Comparison of ENCODE assay signal across 12 cellular contexts in the genomic region with DNA sequence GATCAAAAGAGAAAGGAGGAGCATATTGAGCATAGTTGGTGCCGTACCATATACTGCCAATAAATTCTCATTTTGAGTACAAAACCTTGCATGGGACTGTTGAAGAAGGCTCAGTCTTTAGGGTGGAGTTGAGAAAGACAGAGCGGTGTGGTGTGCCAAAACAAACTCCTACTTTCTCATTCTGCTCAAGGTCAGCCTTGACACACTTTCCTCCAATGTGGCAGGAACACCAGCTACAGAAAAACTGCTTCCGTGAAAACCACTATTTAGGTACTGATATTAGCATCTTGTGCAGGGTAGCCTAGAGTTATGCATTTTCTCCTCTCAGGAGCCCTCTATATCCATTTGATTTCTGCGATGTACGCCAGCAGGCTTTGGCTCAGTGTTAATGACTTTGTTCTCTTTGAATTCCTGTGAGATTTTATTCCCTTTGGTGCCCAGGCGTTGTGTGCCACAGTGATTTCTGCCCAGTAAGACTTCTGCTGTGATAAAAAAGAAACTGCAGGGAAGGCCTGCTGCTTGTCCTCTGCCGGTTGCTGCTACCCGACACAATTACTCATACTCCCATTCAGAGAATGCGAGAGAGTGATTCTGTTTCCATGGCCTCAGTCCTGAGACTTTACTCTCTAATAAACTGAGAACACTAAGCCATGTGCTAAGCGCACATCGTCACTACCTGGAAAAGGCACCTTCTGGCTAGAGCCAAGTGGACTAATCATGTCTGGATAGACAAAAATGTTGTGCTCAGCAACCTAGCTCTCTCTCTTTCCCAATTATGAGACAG.
DNase-seq lines count a peak whose midpoint lies in the region; ATAC-seq and TF ChIP-seq lines count a peak whose summit lies in the region.
"Had no signal": no experiment of that assay in that cellular context is flagged by ENCODE, and none has a peak within 500 bp of the region (broad histone marks: within the 10 kb centered on the region; RNA-seq: fewer than 3 reads in every experiment).

No MANE protein-coding gene starts in this region.

- no peak for TF ChIP-seq POLR2A in thyroid gland (IDR thresholded peaks at IDR 0.05)

- WGBS in thyroid gland, 2 donors = 58 to 75% methylated on average over 11 of the region's 11 CpGs

- no peak for TF ChIP-seq CTCF in activated CD8-positive, alpha-beta T cell treated with anti-CD3 and anti-CD28 coated beads for 36 hours (IDR thresholded peaks at IDR 0.05)
- no peak for TF ChIP-seq CTCF in choroid plexus epithelial cell (conservative IDR thresholded peaks at IDR 0.05; ENCODE audit: low read depth, low read length)
- TF ChIP-seq CTCF in thyroid gland (IDR thresholded peaks at IDR 0.05) = no peak

- POLR2A ChIA-PET in activated CD8-positive, alpha-beta T cell treated with anti-CD3 and anti-CD28 coated beads for 36 hours (lab: Charles Lee) = interaction anchor here (1.2 kb wide), 1 partner anchor 192 kb away, joined by 3 read pairs; no protein-coding TSS in a partner anchor
- POLR2A ChIA-PET in activated CD8-positive, alpha-beta T cell treated with anti-CD3 and anti-CD28 coated beads, Interleukin-2, amount 10 ng/mL, durations not matched to agents 7 days and 5 days (lab: Charles Lee) = interaction anchor here (0.8 kb wide), 1 partner anchor 81 kb away, joined by 3 read pairs; no protein-coding TSS in a partner anchor

- CTCF ChIA-PET in activated CD8-positive, alpha-beta T cell treated with anti-CD3 and anti-CD28 coated beads for 36 hours (lab: Charles Lee) = no interaction called here
- CTCF ChIA-PET in activated CD8-positive, alpha-beta T cell treated with anti-CD3 and anti-CD28 coated beads, Interleukin-2, amount 10 ng/mL, durations not matched to agents 7 days and 5 days (lab: Charles Lee) = no interaction called here

- H3K9me3 ChIP-seq in muscle layer of colon (ENCODE audit: low read length) = no peaks in the 10 kb centered on the region
- H3K9me3 ChIP-seq in thyroid gland = no peaks in the 10 kb centered on the region

- H3K9ac ChIP-seq in muscle layer of colon (ENCODE audit: low read length) = no peak overlapping the region

- no peaks in the 10 kb centered on the region for H3K9me3 Mint-ChIP-seq in activated CD8-positive, alpha-beta T cell treated with anti-CD3 and anti-CD28 coated beads for 36 hours
- no peaks in the 10 kb centered on the region for H3K9me3 Mint-ChIP-seq in activated CD8-positive, alpha-beta T cell treated with anti-CD3 and anti-CD28 coated beads, Interleukin-2, amount 10 ng/mL, durations not matched to agents 7 days and 5 days (ENCODE audit: insufficient read depth)

- DNase-seq in activated CD8-positive, alpha-beta T cell treated with anti-CD3 and anti-CD28 coated beads for 36 hours = no peak
- DNase-seq in activated CD8-positive, alpha-beta T cell treated with anti-CD3 and anti-CD28 coated beads, Interleukin-2, amount 10 ng/mL, durations not matched to agents 7 days and 5 days = no peak
- DNase-seq in choroid plexus epithelial cell (ENCODE audit: low read depth) (peak; percentile 56), thyroid gland (no peak), SKM-1 treated with dmso at 0.1 percent for 144 hours (lab: John Stamatoyannopoulos, UW; ENCODE audit: unreplicated experiment) (no peak), A172 (ENCODE audit: low spot score) (no peak)
- DNase-seq: erythroblast, Karpas-422, T1000, trophoblast cell had no signal

- H3K27ac Mint-ChIP-seq in activated CD8-positive, alpha-beta T cell treated with anti-CD3 and anti-CD28 coated beads for 36 hours = peak overlapping the region; percentile 32
- no peak overlapping the region for H3K27ac Mint-ChIP-seq in activated CD8-positive, alpha-beta T cell treated with anti-CD3 and anti-CD28 coated beads, Interleukin-2, amount 10 ng/mL, durations not matched to agents 7 days and 5 days

- H3K4me1 ChIP-seq in muscle layer of colon (ENCODE audit: insufficient read depth, low read length) (peaks cover 16% of the 10 kb centered on the region), thyroid gland (peaks cover 0 to 11% of the 10 kb centered on the region in 2 donors)

- H3K4me3 Mint-ChIP-seq in activated CD8-positive, alpha-beta T cell treated with anti-CD3 and anti-CD28 coated beads for 36 hours = no peak overlapping the region
- H3K4me3 Mint-ChIP-seq in activated CD8-positive, alpha-beta T cell treated with anti-CD3 and anti-CD28 coated beads, Interleukin-2, amount 10 ng/mL, durations not matched to agents 7 days and 5 days = no peak overlapping the region

- no peaks in the 10 kb centered on the region for H3K36me3 Mint-ChIP-seq in activated CD8-positive, alpha-beta T cell treated with anti-CD3 and anti-CD28 coated beads for 36 hours (ENCODE audit: low read depth)
- no peaks in the 10 kb centered on the region for H3K36me3 Mint-ChIP-seq in activated CD8-positive, alpha-beta T cell treated with anti-CD3 and anti-CD28 coated beads, Interleukin-2, amount 10 ng/mL, durations not matched to agents 7 days and 5 days (ENCODE audit: low read depth)

- peak; percentile 61 for ATAC-seq in activated CD8-positive, alpha-beta T cell treated with anti-CD3 and anti-CD28 coated beads for 36 hours
- ATAC-seq in activated CD8-positive, alpha-beta T cell treated with anti-CD3 and anti-CD28 coated beads, Interleukin-2, amount 10 ng/mL, durations not matched to agents 7 days and 5 days = no peak
- ATAC-seq in GM19324 (IDR thresholded peaks at IDR 0.05; ENCODE audit: low FRiP score, unreplicated experiment) = no peak

- H3K27ac ChIP-seq in muscle layer of colon (ENCODE audit: low read depth, low read length) = peak overlapping the region; percentile 69
- peak overlapping the region in 2 of 3 donors; percentile 24 to 46 for H3K27ac ChIP-seq in thyroid gland

- H3K4me3 ChIP-seq in choroid plexus epithelial cell (ENCODE audit: low read depth, low read length) = no peak overlapping the region
- H3K4me3 ChIP-seq in muscle layer of colon (ENCODE audit: low read depth in 1 of 2, low read length in 2 of 2) = no peak overlapping the region
- no peak overlapping the region for H3K4me3 ChIP-seq in thyroid gland (replicated peaks in 1 of 3)

- no peaks in the 10 kb centered on the region for H3K36me3 ChIP-seq in muscle layer of colon (ENCODE audit: insufficient read depth, low read length)
- no peaks in the 10 kb centered on the region for H3K36me3 ChIP-seq in thyroid gland

- no peaks in the 10 kb centered on the region for H3K27me3 Mint-ChIP-seq in activated CD8-positive, alpha-beta T cell treated with anti-CD3 and anti-CD28 coated beads for 36 hours
- no peaks in the 10 kb centered on the region for H3K27me3 Mint-ChIP-seq in activated CD8-positive, alpha-beta T cell treated with anti-CD3 and anti-CD28 coated beads, Interleukin-2, amount 10 ng/mL, durations not matched to agents 7 days and 5 days (ENCODE audit: low read depth)

- H3K4me1 Mint-ChIP-seq in activated CD8-positive, alpha-beta T cell treated with anti-CD3 and anti-CD28 coated beads for 36 hours (ENCODE audit: low read depth) = peaks cover 33% of the 10 kb centered on the region
- H3K4me1 Mint-ChIP-seq in activated CD8-positive, alpha-beta T cell treated with anti-CD3 and anti-CD28 coated beads, Interleukin-2, amount 10 ng/mL, durations not matched to agents 7 days and 5 days (ENCODE audit: low read depth) = peaks cover 20% of the 10 kb centered on the region

- intact Hi-C loops in activated CD8-positive, alpha-beta T cell treated with anti-CD3 and anti-CD28 coated beads for 36 hours (cut with micrococcal nuclease) = no loop called here
- intact Hi-C loops in thyroid gland (cut with DNase I) = no loop called here

- H3K27me3 ChIP-seq in muscle layer of colon (ENCODE audit: control insufficient read depth in 1 of 2, insufficient read depth in 2 of 2, low read length in 2 of 2) (no peaks in the 10 kb centered on the region), thyroid gland (no peaks in the 10 kb centered on the region)
